Comparison of ENCODE assay signal across 20 cellular contexts in the genomic region with DNA sequence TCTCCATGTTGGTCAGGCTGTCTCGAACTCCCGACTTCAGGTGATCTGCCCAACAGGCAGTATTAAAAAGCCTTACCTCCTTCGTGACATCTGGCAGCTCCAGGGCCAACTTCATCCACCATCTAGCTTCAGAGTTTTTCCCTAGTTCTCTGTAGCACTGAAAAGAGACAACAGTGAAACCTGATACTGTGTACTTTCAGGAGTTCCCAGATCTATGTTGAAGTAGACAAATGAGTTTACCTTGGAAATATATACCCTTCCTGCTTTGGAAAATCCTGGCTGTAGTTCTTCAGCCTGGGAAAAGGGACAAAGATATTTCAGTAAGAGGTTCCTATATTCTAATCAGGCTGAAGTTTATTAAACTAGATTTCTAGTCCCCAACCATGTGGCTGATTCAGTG. TPM values are rescaled to one million over a fixed set of nuclear protein-coding genes. Genes with fewer than 3 reads are reported as not detected.
A peak's percentile ranks its signal among the peaks of the same experiment; 100 is the strongest.
DNase-seq lines count a peak whose midpoint lies in the region; TF ChIP-seq lines count a peak whose summit lies in the region.
"Had no signal": no experiment of that assay in that cellular context is flagged by ENCODE, and none has a peak within 500 bp of the region (broad histone marks: within the 10 kb centered on the region; RNA-seq: fewer than 3 reads in every experiment).

No MANE protein-coding gene starts in this region.

- H3K36me3 Mint-ChIP-seq in HFFc6 (ENCODE audit: low read depth) = no peaks in the 10 kb centered on the region

- no peak overlapping the region for H3K4me3 Mint-ChIP-seq in HFFc6
- H3K4me3 Mint-ChIP-seq: T-helper 1 cell treated with Interleukin-12 subunit alpha and Interleukin-12 subunit beta and Interleukin-4 antibody, amounts not matched to agents 30 μg/mL and 1 μg/mL, for 36 hours had no signal

- H3K4me1 Mint-ChIP-seq in HFFc6 (ENCODE audit: low read depth) = no peaks in the 10 kb centered on the region; the same call in 1 of the 2 replicates

- H3K27me3 ChIP-seq in iPS-20b (ENCODE audit: insufficient read depth, low read length) (no peaks in the 10 kb centered on the region), PC-9 (ENCODE audit: insufficient read depth, low read depth) (no peaks in the 10 kb centered on the region)

- no peaks in the 10 kb centered on the region for H3K9me2 ChIP-seq in PC-9 (ENCODE audit: insufficient read depth)

- no peak overlapping the region for H2AFZ ChIP-seq in PC-9

- no peaks in the 10 kb centered on the region for H3F3A ChIP-seq in PC-9 (ENCODE audit: insufficient read depth, low read depth)

- H3K9me3 ChIP-seq in iPS-20b (ENCODE audit: insufficient read depth, low read depth, low read length) (no peaks in the 10 kb centered on the region), PC-9 (ENCODE audit: insufficient read depth, low read depth) (no peaks in the 10 kb centered on the region)

- POLR2A ChIA-PET in PC-9 (lab: Charles Lee; ENCODE audit: unreplicated experiment) = interaction anchor here (0.5 kb wide), 1 partner anchor 414 kb away, joined by 4 read pairs; no protein-coding TSS in a partner anchor

- peak; percentile 29 for DNase-seq in NCI-H2107 treated with DMSO at 0.1 percent for 48 hours (lab: John Stamatoyannopoulos, UW; ENCODE audit: unreplicated experiment)
- no peak for DNase-seq in NCI-H2107 (lab: John Stamatoyannopoulos, UW)
- DNase-seq in HFFc6 = no peak
- DNase-seq in NCI-H69 (lab: John Stamatoyannopoulos, UW) = peak; percentile 49
- DNase-seq in G401 (ENCODE audit: low spot score) = no peak
- DNase-seq in PC-9 = no peak
- DNase-seq in substantia nigra (lab: John Stamatoyannopoulos, UW) = no peak
- DNase-seq: C1 segment of cervical spinal cord; COR-L47; DMS79; GOT3; Karpas-422; NCI-H1436; NCI-H2029 treated with DMSO at 0.1 percent for 48 hours; NCI-H446 treated with DMSO at 0.1 percent for 48 hours; NK-92 treated with Interleukin-12 subunit alpha and Interleukin-12 subunit beta, amount 100 ng/mL, for 24 hours; Right ventricle myocardium superior had no signal

- no peaks in the 10 kb centered on the region for H3K79me2 ChIP-seq in PC-9 (ENCODE audit: low read depth)

- intact Hi-C loops in PC-9 (cut with micrococcal nuclease; ENCODE audit: unreplicated experiment) = no loop called here

- CTCF ChIA-PET in PC-9 (lab: Charles Lee) = no interaction called here

- peak overlapping the region; percentile 53; the same call in 1 of the 2 replicates for H3K27ac Mint-ChIP-seq in HFFc6
- H3K27ac Mint-ChIP-seq: T-helper 1 cell treated with Interleukin-12 subunit alpha and Interleukin-12 subunit beta and Interleukin-4 antibody, amounts not matched to agents 30 μg/mL and 1 μg/mL, for 36 hours had no signal

- H4K20me1 ChIP-seq in PC-9 (ENCODE audit: insufficient read depth) = no peaks in the 10 kb centered on the region

- H3K27me3 Mint-ChIP-seq in HFFc6 (ENCODE audit: insufficient read depth) = peaks cover 2% of the 10 kb centered on the region

- H3K4me1 ChIP-seq in iPS-20b (ENCODE audit: insufficient read depth, low read length) (peaks cover 28% of the 10 kb centered on the region), PC-9 (replicated peaks; ENCODE audit: insufficient read depth) (no peaks in the 10 kb centered on the region)

- H3K9ac ChIP-seq in iPS-20b (ENCODE audit: low read depth, low read length) = 0 out of 2 replicates have a peak overlapping the region, but pooled peaks have one; percentile 9

- no peak overlapping the region for H3K4me2 ChIP-seq in PC-9

- BruUV-seq in PC-9 (replicated peaks; lab: Mats Ljungman, UMichigan) = no TSS peak

- no peak for TF ChIP-seq CTCF in HFFc6 (IDR thresholded peaks at IDR 0.05)
- TF ChIP-seq CTCF in PC-9 (conservative IDR thresholded peaks at IDR 0.05) = no peak

- H3K27ac ChIP-seq in iPS-20b (ENCODE audit: low read length) (no peak overlapping the region), PC-9 (no peak overlapping the region), substantia nigra (ENCODE audit: low read depth, low read length, poor library complexity, severe bottlenecking) (no peak overlapping the region)
- H3K27ac ChIP-seq: HL-60 had no signal

- peaks cover 76% of the 10 kb centered on the region for H3K36me3 ChIP-seq in iPS-20b (ENCODE audit: insufficient read depth, low read depth, low read length)
- H3K36me3 ChIP-seq in PC-9 (ENCODE audit: low read depth) = no peaks in the 10 kb centered on the region; the same call in 1 of the 2 replicates

- H3K9me3 Mint-ChIP-seq in HFFc6 = no peaks in the 10 kb centered on the region
- H3K9me3 Mint-ChIP-seq: T-helper 1 cell treated with Interleukin-12 subunit alpha and Interleukin-12 subunit beta and Interleukin-4 antibody, amounts not matched to agents 30 μg/mL and 1 μg/mL, for 36 hours had no signal

- no peak overlapping the region for H3K4me3 ChIP-seq in iPS-20b (ENCODE audit: low read length)
- H3K4me3 ChIP-seq in PC-9 = no peak overlapping the region

- in situ Hi-C loops in G401 (cut with HindIII; ENCODE audit: low sequenced_read_pairs) = no loop called here

RNA-seq across cellular contexts. Expression of a gene that starts 18.0 kb away (rescaled TPM):
- 10 to 100 TPM; 32.6 to 43.2 (median 35.6) TPM for total RNA-seq in HFFc6 (2021; fragmentation: NEBNext Ultra II Directional; extraction: Animal tissue kit (Norgen Biotek cat#: 25700))
- 107 and 114 TPM in 2 replicates for total RNA-seq in G401 (2014; rRNA removed; shearing (Covaris generic))
- total RNA-seq in PC-9 (2021) = 15.7 and 19.8 TPM in 2 replicates

RNA-seq across cellular contexts. Expression of a gene that starts 26.8 kb away (rescaled TPM):
- 1 to 10 TPM; 1.6 to 3.1 (median 2.7) TPM for total RNA-seq in HFFc6 (2021; fragmentation: NEBNext Ultra II Directional; extraction: Animal tissue kit (Norgen Biotek cat#: 25700))
- total RNA-seq in G401 (2014; rRNA removed; shearing (Covaris generic)) = 829 and 1,388 TPM in 2 replicates
- 1.2 and 1.5 TPM in 2 replicates for total RNA-seq in PC-9 (2021)

RNA-seq across cellular contexts. Expression of a gene that starts 32.7 kb away (rescaled TPM):
- under 1 TPM in 2 of 6 experiments, not detected in 4; 0.14 to 0.20 TPM for total RNA-seq in HFFc6 (2021; fragmentation: NEBNext Ultra II Directional; extraction: Animal tissue kit (Norgen Biotek cat#: 25700))
- 3.1 and 4.0 TPM in 2 replicates for total RNA-seq in G401 (2014; rRNA removed; shearing (Covaris generic))
- total RNA-seq in PC-9 (2021) = 0.23 and 0.33 TPM in 2 replicates

RNA-seq across cellular contexts. Expression of a gene that starts 42.1 kb away (rescaled TPM):
- total RNA-seq in HFFc6 (2021; fragmentation: NEBNext Ultra II Directional; extraction: Animal tissue kit (Norgen Biotek cat#: 25700)) = 10 to 100 TPM in 5 of 6 experiments, 1 to 10 TPM in 1; 8.2 to 15.9 (median 12.1) TPM
- total RNA-seq in G401 (2014; rRNA removed; shearing (Covaris generic)) = 7.1 and 12.0 TPM in 2 replicates
- 19.8 and 22.5 TPM in 2 replicates for total RNA-seq in PC-9 (2021)

Comparison
In these comparisons a context has a peak if more than half of its experiments do, and no peak if none do; other contexts are left out.
1. DNase-seq: peak in NCI-H2107 treated with DMSO at 0.1 percent for 48 hours (single experiment) and NCI-H69 (single experiment); none in NCI-H2107 (single experiment), HFFc6 (single experiment), G401 (single experiment), PC-9 (0 of 2) and substantia nigra (0 of 49).
2. RNA of a gene that starts 26.8 kb away (total RNA-seq): 829 to 1,388 TPM in G401; 1.6 to 3.1 TPM in HFFc6 and 1.2 to 1.5 TPM in PC-9; every median in the first group is over 100 times any median in the second.